27 cellular contexts compared by ENCODE assay signal in genomic region chr10:125848857-125849256, GRCh38.
"Had no signal": no experiment of that assay in that cellular context is flagged by ENCODE, and none has a peak within 500 bp of the region (broad histone marks: within the 10 kb centered on the region; RNA-seq: fewer than 3 reads in every experiment).

No MANE protein-coding gene starts in this region.

- H3K4me3 ChIP-seq: colonic mucosa, coronary artery, dorsolateral prefrontal cortex, esophagus muscularis mucosa, esophagus squamous epithelium, gastrocnemius medialis, gastroesophageal sphincter, heart left ventricle, heart right ventricle had no signal

- H3K4me1 ChIP-seq: colonic mucosa, foreskin keratinocyte, gastrocnemius medialis had no signal

- H3K27me3 ChIP-seq: colonic mucosa, dorsolateral prefrontal cortex, esophagus muscularis mucosa, esophagus squamous epithelium, foreskin keratinocyte, gastrocnemius medialis, gastroesophageal sphincter, heart left ventricle, heart right ventricle had no signal

- H3K9me3 ChIP-seq: colonic mucosa, esophagus muscularis mucosa, esophagus squamous epithelium, gastrocnemius medialis, gastroesophageal sphincter, heart left ventricle, heart right ventricle had no signal

- H3K27ac ChIP-seq: colonic mucosa, coronary artery, epithelial cell of prostate, esophagus muscularis mucosa, esophagus squamous epithelium, foreskin keratinocyte, gastrocnemius medialis, gastroesophageal sphincter had no signal

- DNase-seq: colonic mucosa; cortex of kidney; dorsolateral prefrontal cortex; effector CD4-positive, alpha-beta T cell; effector CD8-positive, alpha-beta T cell; effector memory CD4-positive, alpha-beta T cell; effector memory CD8-positive, alpha-beta T cell; endodermal cell; erythroblast; esophagus squamous epithelium; foreskin fibroblast; foreskin keratinocyte; foreskin melanocyte; gastrocnemius medialis; glutamatergic neuron; head of caudate nucleus; heart left ventricle; heart right ventricle had no signal

- FAIRE-seq: colon, endometrium, endothelial cell of umbilical vein, frontal cortex had no signal

- ATAC-seq: effector memory CD8-positive, alpha-beta T cell; esophagus mucosa; foreskin keratinocyte; gastrocnemius medialis; gastroesophageal sphincter; heart right ventricle had no signal
